30 cellular contexts compared by ENCODE assay signal in genomic region chr6:27986928-27987725, GRCh38. TPM values are rescaled to one million over a fixed set of nuclear protein-coding genes. Genes with fewer than 3 reads are reported as not detected.
A peak's percentile ranks its signal among the peaks of the same experiment; 100 is the strongest.
DNase-seq lines count a peak whose midpoint lies in the region; ATAC-seq, FAIRE-seq and TF ChIP-seq lines count a peak whose summit lies in the region.
"Had no signal": no experiment of that assay in that cellular context is flagged by ENCODE, and none has a peak within 500 bp of the region (broad histone marks: within the 10 kb centered on the region; RNA-seq: fewer than 3 reads in every experiment).

No MANE protein-coding gene starts in this region.

- H3K27me3 ChIP-seq in bronchial epithelial cell (ENCODE audit: control insufficient read depth, insufficient read depth, low read length), result no peaks in the 10 kb centered on the region
- H3K27me3 ChIP-seq in gastrocnemius medialis, result no peaks in the 10 kb centered on the region
- H3K27me3 ChIP-seq: uterus had no signal

- in situ Hi-C loops in gastrocnemius medialis (cut with MboI; ENCODE audit: low sequenced_read_pairs in 4 of 4), result no loop called here

- no peaks in the 10 kb centered on the region for H3K9me3 ChIP-seq in gastrocnemius medialis
- H3K9me3 ChIP-seq: adrenal gland, uterus had no signal

- TF ChIP-seq POLR2A in gastrocnemius medialis (IDR thresholded peaks at IDR 0.05), result no peak

- no peak overlapping the region for H3K27ac ChIP-seq in gastrocnemius medialis
- H3K27ac ChIP-seq: adrenal gland, uterus had no signal

- ATAC-seq in gastrocnemius medialis (no peak), GM21825 (IDR thresholded peaks at IDR 0.05; ENCODE audit: unreplicated experiment) (no peak)
- ATAC-seq: activated CD4-positive, CD25-positive, alpha-beta regulatory T cell treated with anti-CD3 and anti-CD28 coated beads, Interleukin-2, amount 50 U/mL, for 24 hours; GM12878; stimulated activated memory B cell treated with anti-CD40 and anti-IgM and Interleukin-4, amounts not matched to agents 10 μg/mL and 1 μg/mL and 100 μg/mL, for 72 hours had no signal

- H3K4me3 ChIP-seq in bronchial epithelial cell (ENCODE audit: low read depth, low read length), result no peak overlapping the region
- no peak overlapping the region for H3K4me3 ChIP-seq in gastrocnemius medialis
- H3K4me3 ChIP-seq: adrenal gland, GM12878, lung, uterus had no signal

- peak; percentile 74 for DNase-seq in EL
- peak; percentile 60 for DNase-seq in M059J (ENCODE audit: low read depth)
- peak; percentile 59 for DNase-seq in bronchial epithelial cell (ENCODE audit: low read depth)
- DNase-seq in kidney tubule cell (ENCODE audit: low spot score), result peak; percentile 41
- no peak for DNase-seq in Ammon's horn (ENCODE audit: low spot score)
- DNase-seq in gastrocnemius medialis, result no peak
- no peak for DNase-seq in UCSD-AML1 (lab: John Stamatoyannopoulos, UW; ENCODE audit: unreplicated experiment)
- DNase-seq: activated CD4-positive, alpha-beta memory T cell treated with anti-CD3 and anti-CD28 coated beads, Interleukin-2, amount 10 ng/mL, durations not matched to agents 7 days and 5 days; activated gamma-delta T cell treated with Interleukin-2 at 50 U/mL for 16 hours; adrenal gland; CD4-positive, alpha-beta T cell; DMS 273 treated with DMSO at 0.1 percent for 48 hours; hypothalamus; islet precursor cell; KBM-7; MV-4-11; NCI-H187; nucleus accumbens; SHP77; small intestine; stimulated activated CD4-positive, alpha-beta T cell treated with anti-CD3 and anti-CD28 coated beads, Interleukin-2, amount 100 ng/mL, for 24 hours; uterus had no signal

- intact Hi-C loops in gastrocnemius medialis (cut with DNase I; ENCODE audit: low total_unique reads), result no loop called here

- TF ChIP-seq CTCF in bronchial epithelial cell (IDR thresholded peaks at IDR 0.05; ENCODE audit: insufficient read depth, low read length, severe bottlenecking) (no peak), gastrocnemius medialis (IDR thresholded peaks at IDR 0.05 in 4 of 5, conservative IDR thresholded peaks at IDR 0.05 in 1 of 5) (no peak)

- H3K4me1 ChIP-seq in gastrocnemius medialis, result no peaks in the 10 kb centered on the region
- H3K4me1 ChIP-seq: adrenal gland, uterus had no signal

- H3K36me3 ChIP-seq in bronchial epithelial cell (ENCODE audit: control insufficient read depth, insufficient read depth, low read length) (no peaks in the 10 kb centered on the region), gastrocnemius medialis (no peaks in the 10 kb centered on the region)
- H3K36me3 ChIP-seq: adrenal gland, uterus had no signal

- no peak for FAIRE-seq in bronchial epithelial cell (lab: Jason Lieb, UNC)
- FAIRE-seq: GM12878 had no signal

RNA-seq across cellular contexts. Expression of gene OR2B6, which starts 30.1 kb away (rescaled TPM):
- 0.15 and 0.27 TPM in 2 replicates for total RNA-seq in M059J (2014; rRNA removed; shearing (Covaris generic))
- total RNA-seq in bronchial epithelial cell, result not detected in 2 replicates
- total RNA-seq in gastrocnemius medialis, result not detected
- total RNA-seq: activated CD4-positive, alpha-beta memory T cell treated with anti-CD3 and anti-CD28 coated beads, Interleukin-2, amount 10 ng/mL, durations not matched to agents 7 days and 5 days; adrenal gland; CD4-positive, alpha-beta T cell; frontal cortex; H4; lung; temporal lobe; uterus had no signal

Comparison
In these comparisons a context has a peak if more than half of its experiments do, and no peak if none do; other contexts are left out.
1. DNase-seq: peak in EL (single experiment), M059J (single experiment), bronchial epithelial cell (single experiment) and kidney tubule cell (single experiment); none in Ammon's horn (single experiment), gastrocnemius medialis (0 of 2) and UCSD-AML1 (single experiment).